29 cellular contexts compared by ENCODE assay signal in genomic region chr7:9189683-9190082, GRCh38.
A peak's percentile ranks its signal among the peaks of the same experiment; 100 is the strongest.
DNase-seq lines count a peak whose midpoint lies in the region; ATAC-seq, FAIRE-seq and TF ChIP-seq lines count a peak whose summit lies in the region.
"Had no signal": no experiment of that assay in that cellular context is flagged by ENCODE, and none has a peak within 500 bp of the region (broad histone marks: within the 10 kb centered on the region; RNA-seq: fewer than 3 reads in every experiment).

No MANE protein-coding gene starts in this region.

- H4K91ac ChIP-seq in H1 (replicated peaks; ENCODE audit: insufficient read length, low read length), result no peak overlapping the region

- no peaks in the 10 kb centered on the region for H3K9me3 ChIP-seq in H1 (ENCODE audit: insufficient read depth in 2 of 2, low read depth in 1 of 2, low read length in 1 of 2)
- H3K9me3 ChIP-seq: esophagus muscularis mucosa, SJSA1 had no signal

- no peak overlapping the region for H3K27ac ChIP-seq in H1 (ENCODE audit: low read depth, low read length)
- H3K27ac ChIP-seq: esophagus muscularis mucosa, heart left ventricle, SJSA1 had no signal

- no peak overlapping the region for H4K8ac ChIP-seq in H1 (ENCODE audit: extremely low read depth, insufficient read depth, low read length)

- no peak for FAIRE-seq in H1 (lab: Jason Lieb, UNC)
- FAIRE-seq: astrocyte, keratinocyte, RCC 7860 had no signal

- no peak overlapping the region for H3K14ac ChIP-seq in H1 (ENCODE audit: insufficient read length)

- no peaks in the 10 kb centered on the region for H3K36me3 Mint-ChIP-seq in activated naive CD4-positive, alpha-beta T cell treated with anti-CD3 and anti-CD28 coated beads, Interleukin-2, amount 50 U/mL, for 24 hours
- H3K36me3 Mint-ChIP-seq: naive thymus-derived CD8-positive, alpha-beta T cell; stimulated activated memory B cell treated with anti-CD40 and anti-IgM and Interleukin-4, amounts not matched to agents 10 μg/mL and 1 μg/mL and 100 μg/mL, for 72 hours; T-cell; type B pancreatic cell had no signal

- no peak overlapping the region for H2BK20ac ChIP-seq in H1 (ENCODE audit: low read length)

- no peak overlapping the region for H2BK120ac ChIP-seq in H1 (replicated peaks; ENCODE audit: low read depth, low read length)

- H3K27me3 Mint-ChIP-seq in activated naive CD4-positive, alpha-beta T cell treated with anti-CD3 and anti-CD28 coated beads, Interleukin-2, amount 50 U/mL, for 24 hours, result no peaks in the 10 kb centered on the region
- H3K27me3 Mint-ChIP-seq: activated B cell treated with CpG ODN at 0.5 μM for 24 hours; activated CD4-positive, alpha-beta T cell treated with anti-CD3 and anti-CD28 coated beads, Interleukin-2, amount 10 ng/mL, durations not matched to agents 7 days and 5 days; naive thymus-derived CD8-positive, alpha-beta T cell; stimulated activated memory B cell treated with anti-CD40 and anti-IgM and Interleukin-4, amounts not matched to agents 10 μg/mL and 1 μg/mL and 100 μg/mL, for 72 hours; T-cell; type B pancreatic cell had no signal

- no peak overlapping the region for H3K23ac ChIP-seq in H1 (ENCODE audit: insufficient read length)

- no peak for TF ChIP-seq POLR2A in H1 (IDR thresholded peaks at IDR 0.05; ENCODE audit: control extremely low read depth in 1 of 2, low read depth in 2 of 2, low read length in 2 of 2)

- H3K4me1 ChIP-seq in H1 (replicated peaks in 1 of 4; ENCODE audit: control insufficient read depth in 3 of 4, insufficient read depth in 4 of 4, low read length in 3 of 4), result no peaks in the 10 kb centered on the region
- H3K4me1 ChIP-seq: esophagus muscularis mucosa, heart left ventricle, SJSA1 had no signal

- H3K9ac ChIP-seq in H1 (replicated peaks in 1 of 4; ENCODE audit: extremely low read depth in 1 of 4, low read depth in 3 of 4, low read length in 3 of 4), result no peak overlapping the region

- ATAC-seq in GM21717 (IDR thresholded peaks at IDR 0.05; ENCODE audit: unreplicated experiment), result no peak
- ATAC-seq in sciatic nerve, result no peak
- ATAC-seq: activated T-cell treated with anti-CD3 and anti-CD28 coated beads, Interleukin-2, amount 50 U/mL, for 4 hours; heart left ventricle; naive thymus-derived CD8-positive, alpha-beta T cell; stimulated activated memory B cell treated with anti-CD40 and anti-IgM and Interleukin-4, amounts not matched to agents 10 μg/mL and 1 μg/mL and 100 μg/mL, for 72 hours; T-cell had no signal

- H3K56ac ChIP-seq in H1 (replicated peaks; ENCODE audit: insufficient read length, low read depth, low read length), result no peak overlapping the region

- 86% methylated on average over 8 of the region's 10 CpGs; no CpG with 5 or more reads in 1 of the 2 experiments for WGBS in H1 (ENCODE audit: extremely low coverage in 1 of 2, insufficient coverage in 1 of 2, insufficient read length in 1 of 2, insufficient replicate concordance in 2 of 2, low coverage in 1 of 2, low lambda C conversion rate in 2 of 2, missing lambda C conversion rate in 1 of 2), 2 experiments

- no peak for TF ChIP-seq EP300 in H1 (IDR thresholded peaks at IDR 0.05; ENCODE audit: borderline replicate concordance in 1 of 2, low read depth in 2 of 2, low read length in 2 of 2)

- no peak overlapping the region for H2AK5ac ChIP-seq in H1 (ENCODE audit: low read depth, low read length)

- no peaks in the 10 kb centered on the region for H3K79me1 ChIP-seq in H1 (ENCODE audit: low read depth, low read length)

- H2AFZ ChIP-seq in H1 (ENCODE audit: low read length), result peak overlapping the region; percentile 19; the same call in 1 of the 2 replicates

- no peak for TF ChIP-seq RAD21 in H1 (IDR thresholded peaks at IDR 0.05 in 1 of 2, conservative IDR thresholded peaks at IDR 0.05 in 1 of 2; ENCODE audit: low read depth in 2 of 2, low read length in 2 of 2)

- no peak overlapping the region for H3K4ac ChIP-seq in H1 (replicated peaks; ENCODE audit: insufficient read length, low read depth, low read length)

- no peak overlapping the region for H2BK5ac ChIP-seq in H1 (ENCODE audit: low read depth, low read length)

- intact Hi-C loops in sciatic nerve (cut with DNase I), result no loop called here

- no peak overlapping the region for H3K4me3 Mint-ChIP-seq in activated naive CD4-positive, alpha-beta T cell treated with anti-CD3 and anti-CD28 coated beads, Interleukin-2, amount 50 U/mL, for 24 hours
- H3K4me3 Mint-ChIP-seq: activated B cell treated with CpG ODN at 0.5 μM for 24 hours; activated CD4-positive, alpha-beta T cell treated with anti-CD3 and anti-CD28 coated beads, Interleukin-2, amount 10 ng/mL, durations not matched to agents 7 days and 5 days; activated T-cell treated with anti-CD3 and anti-CD28 coated beads, Interleukin-2, amount 50 U/mL, for 4 hours; naive thymus-derived CD8-positive, alpha-beta T cell; stimulated activated memory B cell treated with anti-CD40 and anti-IgM and Interleukin-4, amounts not matched to agents 10 μg/mL and 1 μg/mL and 100 μg/mL, for 72 hours; T-cell; type B pancreatic cell had no signal

- no peaks in the 10 kb centered on the region for H3K9me3 Mint-ChIP-seq in activated naive CD4-positive, alpha-beta T cell treated with anti-CD3 and anti-CD28 coated beads, Interleukin-2, amount 50 U/mL, for 24 hours
- H3K9me3 Mint-ChIP-seq: activated B cell treated with CpG ODN at 0.5 μM for 24 hours; activated CD4-positive, alpha-beta T cell treated with anti-CD3 and anti-CD28 coated beads, Interleukin-2, amount 10 ng/mL, durations not matched to agents 7 days and 5 days; type B pancreatic cell had no signal

- H3K27ac Mint-ChIP-seq in activated naive CD4-positive, alpha-beta T cell treated with anti-CD3 and anti-CD28 coated beads, Interleukin-2, amount 50 U/mL, for 24 hours, result peak overlapping the region; percentile 37
- H3K27ac Mint-ChIP-seq: activated B cell treated with CpG ODN at 0.5 μM for 24 hours; activated CD4-positive, alpha-beta T cell treated with anti-CD3 and anti-CD28 coated beads, Interleukin-2, amount 10 ng/mL, durations not matched to agents 7 days and 5 days; naive thymus-derived CD8-positive, alpha-beta T cell; stimulated activated memory B cell treated with anti-CD40 and anti-IgM and Interleukin-4, amounts not matched to agents 10 μg/mL and 1 μg/mL and 100 μg/mL, for 72 hours; T-cell; type B pancreatic cell had no signal

- no peak for TF ChIP-seq CTCF in H1 (IDR thresholded peaks at IDR 0.05; ENCODE audit: control extremely low read depth in 1 of 3, insufficient read depth in 1 of 3, low read depth in 1 of 3, low read length in 3 of 3)

- H3K27me3 ChIP-seq in H1 (replicated peaks in 1 of 4; ENCODE audit: control insufficient read depth in 3 of 4, extremely low read depth in 1 of 4, insufficient read depth in 3 of 4, low read length in 3 of 4), result no peaks in the 10 kb centered on the region
- H3K27me3 ChIP-seq: esophagus muscularis mucosa, heart left ventricle, SJSA1 had no signal

- H3K4me2 ChIP-seq in H1 (ENCODE audit: insufficient read depth in 1 of 2, low read depth in 2 of 2, low read length in 2 of 2), result no peak overlapping the region

- no peaks in the 10 kb centered on the region for H3K4me1 Mint-ChIP-seq in activated naive CD4-positive, alpha-beta T cell treated with anti-CD3 and anti-CD28 coated beads, Interleukin-2, amount 50 U/mL, for 24 hours
- H3K4me1 Mint-ChIP-seq: activated B cell treated with CpG ODN at 0.5 μM for 24 hours; activated CD4-positive, alpha-beta T cell treated with anti-CD3 and anti-CD28 coated beads, Interleukin-2, amount 10 ng/mL, durations not matched to agents 7 days and 5 days; naive thymus-derived CD8-positive, alpha-beta T cell; stimulated activated memory B cell treated with anti-CD40 and anti-IgM and Interleukin-4, amounts not matched to agents 10 μg/mL and 1 μg/mL and 100 μg/mL, for 72 hours; T-cell had no signal

- H3K23me2 ChIP-seq in H1 (ENCODE audit: low read depth, low read length), result no peaks in the 10 kb centered on the region

- no peak overlapping the region for H4K5ac ChIP-seq in H1 (ENCODE audit: insufficient read length, low read depth, low read length)

- H3K4me3 ChIP-seq in H1 (ENCODE audit: extremely low read depth in 1 of 4, insufficient read depth in 2 of 4, low read depth in 3 of 4, low read length in 4 of 4), result no peak overlapping the region
- H3K4me3 ChIP-seq: esophagus muscularis mucosa, heart left ventricle, SJSA1 had no signal

- H2BK12ac ChIP-seq in H1 (ENCODE audit: low read depth, low read length), result no peak overlapping the region

- CTCF ChIA-PET in H1 (lab: Charles Lee; ENCODE audit: partially characterized antibody), result no interaction called here

- H3K18ac ChIP-seq in H1 (ENCODE audit: extremely low read depth, low read length), result peak overlapping the region; percentile 19; the same call in 1 of the 2 replicates

- POLR2A ChIA-PET in H1 (lab: Charles Lee; ENCODE audit: partially characterized antibody), result no interaction called here

- H3K79me2 ChIP-seq in H1 (ENCODE audit: control insufficient read depth in 1 of 2, insufficient read depth in 2 of 2, low read length in 2 of 2), result no peaks in the 10 kb centered on the region

- DNase-seq in activated naive CD4-positive, alpha-beta T cell treated with anti-CD3 and anti-CD28 coated beads, Interleukin-2, amount 50 U/mL, for 16 hours, result no peak
- DNase-seq in NCI-H82 (lab: John Stamatoyannopoulos, UW), result peak; percentile 99
- no peak for DNase-seq in H1 (ENCODE audit: low read depth in 1 of 2, low spot score in 2 of 2)
- DNase-seq in SHP77 treated with DMSO at 0.1 percent for 48 hours (lab: John Stamatoyannopoulos, UW), result no peak
- DNase-seq in NCI-H748 treated with DMSO at 0.1 percent for 48 hours (lab: John Stamatoyannopoulos, UW), result no peak
- no peak for DNase-seq in sciatic nerve (ENCODE audit: low spot score)
- DNase-seq: 8988T; activated B cell treated with CpG ODN at 0.5 μM for 24 hours; activated CD4-positive, alpha-beta T cell treated with anti-CD3 and anti-CD28 coated beads, Interleukin-2, amount 10 ng/mL, durations not matched to agents 7 days and 5 days; activated gamma-delta T cell; activated T-cell treated with anti-CD3 and anti-CD28 coated beads, Interleukin-2, amount 50 U/mL, for 4 hours; C1 segment of cervical spinal cord; caudate nucleus; foreskin fibroblast; GDM1; heart left ventricle; naive thymus-derived CD8-positive, alpha-beta T cell; NCI-H1048; NCI-H187 had no signal

- no peaks in the 10 kb centered on the region for H4K20me1 ChIP-seq in H1 (replicated peaks in 1 of 2; ENCODE audit: control insufficient read depth in 1 of 2, insufficient read depth in 2 of 2, low read length in 2 of 2)

- H3K36me3 ChIP-seq in H1 (ENCODE audit: control insufficient read depth in 2 of 4, insufficient read depth in 4 of 4, low read length in 3 of 4), result no peaks in the 10 kb centered on the region
- H3K36me3 ChIP-seq: esophagus muscularis mucosa, heart left ventricle, SJSA1 had no signal

- H2BK15ac ChIP-seq in H1 (ENCODE audit: low read length), result no peak overlapping the region

TF ChIP-seq in H1, 55 proteins besides CTCF, POLR2A, EP300 and RAD21 (continues in another document):
- TF ChIP-seq SRF (IDR thresholded peaks at IDR 0.05; ENCODE audit: low read depth, low read length), result no peak
- TF ChIP-seq JUND (IDR thresholded peaks at IDR 0.05; ENCODE audit: low read length), result no peak
- no peak for TF ChIP-seq ASH2L (IDR thresholded peaks at IDR 0.05; ENCODE audit: low read length)
- no peak for TF ChIP-seq RXRA (IDR thresholded peaks at IDR 0.05; ENCODE audit: insufficient read depth, low read depth, low read length)
